ENCODE assay signal across 12 cellular contexts in the genomic region with DNA sequence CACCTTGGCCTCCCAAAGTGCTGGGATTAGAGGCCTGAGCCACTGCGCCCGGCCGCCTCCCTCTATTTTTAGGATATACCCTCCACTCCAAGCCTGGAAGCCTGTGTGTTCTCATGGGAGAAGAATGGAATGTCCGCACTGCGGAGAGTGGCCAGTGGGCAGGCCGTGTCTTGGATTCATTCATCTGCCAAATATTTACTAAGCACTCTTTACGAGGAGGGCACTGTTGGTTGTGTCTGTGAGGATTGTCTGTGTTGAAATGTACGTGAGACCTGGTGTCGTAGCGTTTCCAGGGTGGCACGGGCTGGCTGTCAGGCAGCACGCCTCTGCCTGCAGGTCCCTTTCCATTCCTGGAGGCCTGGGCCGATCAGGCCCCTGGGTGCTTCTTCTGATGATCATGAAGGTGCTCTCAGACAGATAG. TPM values are rescaled to one million over a fixed set of nuclear protein-coding genes. Genes with fewer than 3 reads are reported as not detected.
A peak's percentile ranks its signal among the peaks of the same experiment; 100 is the strongest.
DNase-seq lines count a peak whose midpoint lies in the region; ATAC-seq and TF ChIP-seq lines count a peak whose summit lies in the region.
"Had no signal": no experiment of that assay in that cellular context is flagged by ENCODE, and none has a peak within 500 bp of the region (broad histone marks: within the 10 kb centered on the region; RNA-seq: fewer than 3 reads in every experiment).

No MANE protein-coding gene starts in this region.

- ATAC-seq in heart right ventricle, result peak; percentile 85 to 94 (median 90)
- no peak for ATAC-seq in HG02885 (IDR thresholded peaks at IDR 0.05; ENCODE audit: poor library complexity, unreplicated experiment)

- TF ChIP-seq CTCF in heart right ventricle (IDR thresholded peaks at IDR 0.05), result no peak

- TF ChIP-seq EP300 in Ishikawa (IDR thresholded peaks at IDR 0.05; ENCODE audit: borderline replicate concordance), result no peak

- 22 to 35% methylated on average over 13 of the region's 13 CpGs for WGBS in heart right ventricle, 2 donors

- peak overlapping the region; percentile 39 for H3K9ac ChIP-seq in skeletal muscle satellite cell (ENCODE audit: low read depth, low read length)

- peaks cover 17 to 71% (median 54%) of the 10 kb centered on the region in 9 donors for H3K4me1 ChIP-seq in heart right ventricle
- peaks cover 21% of the 10 kb centered on the region for H3K4me1 ChIP-seq in skeletal muscle satellite cell (ENCODE audit: control insufficient read depth, insufficient read depth, low read length)

- peak overlapping the region; percentile 17 for H3K4me2 ChIP-seq in skeletal muscle satellite cell (ENCODE audit: low read length)

- H3K4me3 ChIP-seq in heart right ventricle (no peak overlapping the region), skeletal muscle satellite cell (ENCODE audit: low read length) (no peak overlapping the region)

- intact Hi-C loops in heart right ventricle (cut with DNase I), result no loop called here

- H3K9me3 ChIP-seq in heart right ventricle (no peaks in the 10 kb centered on the region), skeletal muscle satellite cell (replicated peaks; ENCODE audit: low read length) (no peaks in the 10 kb centered on the region)

- TF ChIP-seq RAD21 in Ishikawa (IDR thresholded peaks at IDR 0.05; ENCODE audit: low read depth), result no peak

- no peaks in the 10 kb centered on the region for H3K27me3 ChIP-seq in heart right ventricle
- H3K27me3 ChIP-seq in skeletal muscle satellite cell (ENCODE audit: control insufficient read depth, insufficient read depth, low read length), result no peaks in the 10 kb centered on the region

- peak overlapping the region; percentile 57 to 94 (median 88) for H3K27ac ChIP-seq in heart right ventricle

- peaks cover 0 to 98% (median 22%) of the 10 kb centered on the region in 9 donors for H3K36me3 ChIP-seq in heart right ventricle
- H3K36me3 ChIP-seq in skeletal muscle satellite cell (ENCODE audit: insufficient read depth, low read length), result peaks cover 74% of the 10 kb centered on the region

- DNase-seq in astrocyte of the hippocampus (ENCODE audit: low read depth, low spot score) (peak; percentile 71), heart right ventricle (peak; percentile 55 to 65), NCI-H187 treated with DMSO at 0.1 percent for 48 hours (lab: John Stamatoyannopoulos, UW) (no peak), anterior cingulate cortex (lab: John Stamatoyannopoulos, UW) (no peak)
- DNase-seq in activated CD4-positive, alpha-beta T cell treated with anti-CD3 and anti-CD28 coated beads, Interleukin-2, amount 50 U/mL, for 1 hour, result no peak
- DNase-seq: kidney glomerular epithelial cell; NCI-H510A treated with DMSO at 0.1 percent for 48 hours; occipital lobe; stimulated activated naive CD4-positive, alpha-beta T cell had no signal

TF ChIP-seq in Ishikawa, 13 proteins besides CTCF, POLR2A, EP300 and RAD21:
- TF ChIP-seq CEBPB (IDR thresholded peaks at IDR 0.05), result no peak
- no peak for TF ChIP-seq FOXM1 (IDR thresholded peaks at IDR 0.05; ENCODE audit: borderline replicate concordance, low read depth)
- TF ChIP-seq EGR1 (IDR thresholded peaks at IDR 0.05), result no peak
- TF ChIP-seq USF1 (IDR thresholded peaks at IDR 0.05), result no peak
- no peak for TF ChIP-seq CREB1 (IDR thresholded peaks at IDR 0.05; ENCODE audit: low read depth)
- TF ChIP-seq NFIC (IDR thresholded peaks at IDR 0.05), result no peak
- TF ChIP-seq, protein P1, sequence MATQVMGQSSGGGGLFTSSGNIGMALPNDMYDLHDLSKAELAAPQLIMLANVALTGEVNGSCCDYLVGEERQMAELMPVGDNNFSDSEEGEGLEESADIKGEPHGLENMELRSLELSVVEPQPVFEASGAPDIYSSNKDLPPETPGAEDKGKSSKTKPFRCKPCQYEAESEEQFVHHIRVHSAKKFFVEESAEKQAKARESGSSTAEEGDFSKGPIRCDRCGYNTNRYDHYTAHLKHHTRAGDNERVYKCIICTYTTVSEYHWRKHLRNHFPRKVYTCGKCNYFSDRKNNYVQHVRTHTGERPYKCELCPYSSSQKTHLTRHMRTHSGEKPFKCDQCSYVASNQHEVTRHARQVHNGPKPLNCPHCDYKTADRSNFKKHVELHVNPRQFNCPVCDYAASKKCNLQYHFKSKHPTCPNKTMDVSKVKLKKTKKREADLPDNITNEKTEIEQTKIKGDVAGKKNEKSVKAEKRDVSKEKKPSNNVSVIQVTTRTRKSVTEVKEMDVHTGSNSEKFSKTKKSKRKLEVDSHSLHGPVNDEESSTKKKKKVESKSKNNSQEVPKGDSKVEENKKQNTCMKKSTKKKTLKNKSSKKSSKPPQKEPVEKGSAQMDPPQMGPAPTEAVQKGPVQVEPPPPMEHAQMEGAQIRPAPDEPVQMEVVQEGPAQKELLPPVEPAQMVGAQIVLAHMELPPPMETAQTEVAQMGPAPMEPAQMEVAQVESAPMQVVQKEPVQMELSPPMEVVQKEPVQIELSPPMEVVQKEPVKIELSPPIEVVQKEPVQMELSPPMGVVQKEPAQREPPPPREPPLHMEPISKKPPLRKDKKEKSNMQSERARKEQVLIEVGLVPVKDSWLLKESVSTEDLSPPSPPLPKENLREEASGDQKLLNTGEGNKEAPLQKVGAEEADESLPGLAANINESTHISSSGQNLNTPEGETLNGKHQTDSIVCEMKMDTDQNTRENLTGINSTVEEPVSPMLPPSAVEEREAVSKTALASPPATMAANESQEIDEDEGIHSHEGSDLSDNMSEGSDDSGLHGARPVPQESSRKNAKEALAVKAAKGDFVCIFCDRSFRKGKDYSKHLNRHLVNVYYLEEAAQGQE (IDR thresholded peaks at IDR 0.05; ENCODE audit: low read depth), result 0 out of 2 replicates have a peak, but pooled peaks have one; percentile 10
- TF ChIP-seq TCF12 (IDR thresholded peaks at IDR 0.05; ENCODE audit: low read depth), result no peak

RNA-seq across cellular contexts. Expression of gene PGS1, which starts 19.2 kb away (rescaled TPM):
- total RNA-seq in heart right ventricle, result 10 to 100 TPM; 14.7 to 28.4 (median 17.1) TPM
- polyA plus RNA-seq in heart right ventricle, result 10 to 100 TPM; 18.5 to 18.7 TPM
- 24.6 and 25.8 TPM in 2 replicates for total RNA-seq in skeletal muscle satellite cell (2012; rRNA removed)

RNA-seq across cellular contexts. Expression of gene SOCS3, which starts 37.8 kb away (rescaled TPM):
- total RNA-seq in heart right ventricle, result 100 to 1,000 TPM in 2 of 10 donors, 10 to 100 TPM in 6, 1 to 10 TPM in 2; 7.7 to 189 (median 17.0) TPM
- polyA plus RNA-seq in heart right ventricle, result 10 to 100 TPM; 13.5 to 30.2 TPM
- 52.0 and 93.5 TPM in 2 replicates for total RNA-seq in skeletal muscle satellite cell (2012; rRNA removed)

Comparison
In these comparisons a context has a peak if more than half of its experiments do, and no peak if none do; other contexts are left out.
1. DNase-seq: peak in astrocyte of the hippocampus (single experiment) and heart right ventricle (2 of 2); none in NCI-H187 treated with DMSO at 0.1 percent for 48 hours (single experiment), anterior cingulate cortex (0 of 58) and activated CD4-positive, alpha-beta T cell treated with anti-CD3 and anti-CD28 coated beads, Interleukin-2, amount 50 U/mL, for 1 hour (single experiment).